ENCODE assay signal across 20 cellular contexts in the genomic region with DNA sequence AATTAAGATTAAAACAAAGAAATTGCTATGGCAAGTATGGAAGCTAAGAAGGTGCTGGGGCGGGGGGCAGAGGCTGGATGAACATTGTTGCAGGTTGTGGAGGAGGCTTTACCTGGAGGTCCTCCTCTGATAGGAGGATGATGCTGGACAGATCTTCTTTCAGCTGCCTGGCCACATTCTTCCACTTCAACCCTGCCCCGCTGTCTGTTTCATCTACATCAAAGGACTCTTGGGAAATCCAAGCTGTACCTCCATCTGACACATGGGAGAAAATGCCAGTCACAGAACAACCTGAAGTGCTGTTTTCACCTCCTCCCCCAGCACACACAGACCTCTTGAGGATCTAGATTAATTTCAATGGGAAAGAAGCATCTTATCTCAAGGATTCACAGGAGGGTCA. TPM values are rescaled to one million over a fixed set of nuclear protein-coding genes. Genes with fewer than 3 reads are reported as not detected.
DNase-seq lines count a peak whose midpoint lies in the region; ATAC-seq and TF ChIP-seq lines count a peak whose summit lies in the region.
"Had no signal": no experiment of that assay in that cellular context is flagged by ENCODE, and none has a peak within 500 bp of the region (broad histone marks: within the 10 kb centered on the region; RNA-seq: fewer than 3 reads in every experiment).

No MANE protein-coding gene starts in this region.

- WGBS in right lobe of liver (ENCODE audit: insufficient coverage, low coverage, low lambda C conversion rate, missing lambda C conversion rate) = 100% methylated on average over 1 of the region's 2 CpGs

- H3K4me1 ChIP-seq in right lobe of liver = peaks cover 0 to 16% (median 0%) of the 10 kb centered on the region in 4 donors
- H3K4me1 ChIP-seq: HAP-1 had no signal

- peaks cover 0 to 59% (median 18%) of the 10 kb centered on the region in 4 donors for H3K36me3 ChIP-seq in right lobe of liver

- no peak overlapping the region for H3K27ac ChIP-seq in right lobe of liver
- H3K27ac ChIP-seq: 22Rv1, BLaER1, C4-2B had no signal

- no peak for DNase-seq in activated T-cell treated with anti-CD3 and anti-CD28 coated beads, Interleukin-2, amount 50 U/mL, for 24 hours
- no peak for DNase-seq in activated T-cell treated with anti-CD3 and anti-CD28 coated beads, Interleukin-2, amount 50 U/mL, for 1 hour
- no peak for DNase-seq in nephron progenitor cell
- DNase-seq in type B pancreatic cell (ENCODE audit: extremely low spot score, unreplicated experiment) = no peak
- DNase-seq in right lobe of liver = no peak
- no peak for DNase-seq in activated CD4-positive, alpha-beta T cell treated with anti-CD3 and anti-CD28 coated beads for 4 hours
- DNase-seq: CD4-positive, CD25-positive, alpha-beta regulatory T cell; CD8-positive, alpha-beta T cell; DMS 273 treated with DMSO at 0.1 percent for 48 hours; DMS79; EL; GDM1; HFFc6 had no signal

- no peaks in the 10 kb centered on the region for H3K27me3 ChIP-seq in right lobe of liver
- H3K27me3 ChIP-seq: BLaER1 had no signal

- no peaks in the 10 kb centered on the region for H3K9me3 Mint-ChIP-seq in activated T-cell treated with anti-CD3 and anti-CD28 coated beads, Interleukin-2, amount 50 U/mL, for 24 hours
- H3K9me3 Mint-ChIP-seq in nephron progenitor cell = no peaks in the 10 kb centered on the region
- no peaks in the 10 kb centered on the region for H3K9me3 Mint-ChIP-seq in type B pancreatic cell
- H3K9me3 Mint-ChIP-seq: CD4-positive, CD25-positive, alpha-beta regulatory T cell; CD8-positive, alpha-beta T cell; GM23338; HFFc6 had no signal

- intact Hi-C loops in right lobe of liver (cut with DNase I) = no loop called here

- ATAC-seq in right lobe of liver = no peak
- ATAC-seq: CD8-positive, alpha-beta T cell; GM12878; GM23338 had no signal

- H3K27ac Mint-ChIP-seq in activated T-cell treated with anti-CD3 and anti-CD28 coated beads, Interleukin-2, amount 50 U/mL, for 24 hours = peak overlapping the region; percentile 71
- H3K27ac Mint-ChIP-seq in nephron progenitor cell = peak overlapping the region; percentile 27
- H3K27ac Mint-ChIP-seq in type B pancreatic cell = peak overlapping the region; percentile 57
- H3K27ac Mint-ChIP-seq: B cell; CD4-positive, CD25-positive, alpha-beta regulatory T cell; CD8-positive, alpha-beta T cell; GM23338; HFFc6 had no signal

- H3K9me3 ChIP-seq in right lobe of liver = no peaks in the 10 kb centered on the region
- H3K9me3 ChIP-seq: BLaER1, HAP-1 had no signal

- no peak overlapping the region for H3K4me3 Mint-ChIP-seq in activated T-cell treated with anti-CD3 and anti-CD28 coated beads, Interleukin-2, amount 50 U/mL, for 24 hours
- no peak overlapping the region for H3K4me3 Mint-ChIP-seq in nephron progenitor cell
- no peak overlapping the region for H3K4me3 Mint-ChIP-seq in type B pancreatic cell
- H3K4me3 Mint-ChIP-seq: B cell; CD8-positive, alpha-beta T cell; GM23338; HFFc6 had no signal

- H3K36me3 Mint-ChIP-seq in activated T-cell treated with anti-CD3 and anti-CD28 coated beads, Interleukin-2, amount 50 U/mL, for 24 hours (ENCODE audit: low read depth) = peaks cover 83% of the 10 kb centered on the region
- H3K36me3 Mint-ChIP-seq in nephron progenitor cell (ENCODE audit: low read depth) (peaks cover 44% of the 10 kb centered on the region), type B pancreatic cell (peaks cover 3% of the 10 kb centered on the region)

- TF ChIP-seq POLR2A in right lobe of liver (IDR thresholded peaks at IDR 0.05) = no peak

- peaks cover 10% of the 10 kb centered on the region for H3K4me1 Mint-ChIP-seq in activated T-cell treated with anti-CD3 and anti-CD28 coated beads, Interleukin-2, amount 50 U/mL, for 24 hours (ENCODE audit: low read depth)
- H3K4me1 Mint-ChIP-seq in nephron progenitor cell (peaks cover 5% of the 10 kb centered on the region), type B pancreatic cell (ENCODE audit: unreplicated experiment) (no peaks in the 10 kb centered on the region)

- H3K27me3 Mint-ChIP-seq in activated T-cell treated with anti-CD3 and anti-CD28 coated beads, Interleukin-2, amount 50 U/mL, for 24 hours = no peaks in the 10 kb centered on the region
- H3K27me3 Mint-ChIP-seq in nephron progenitor cell (ENCODE audit: low read depth, poor library complexity) (no peaks in the 10 kb centered on the region), type B pancreatic cell (no peaks in the 10 kb centered on the region)
- H3K27me3 Mint-ChIP-seq: B cell; CD4-positive, CD25-positive, alpha-beta regulatory T cell had no signal

- no peak for TF ChIP-seq CTCF in nephron progenitor cell (IDR thresholded peaks at IDR 0.05)
- TF ChIP-seq CTCF in type B pancreatic cell (conservative IDR thresholded peaks at IDR 0.05) = no peak
- TF ChIP-seq CTCF in right lobe of liver (IDR thresholded peaks at IDR 0.05) = no peak

- no peak overlapping the region for H3K4me3 ChIP-seq in right lobe of liver
- H3K4me3 ChIP-seq: BLaER1, GM12878, GM23338, HAP-1 had no signal

RNA-seq across cellular contexts. Expression of a gene that starts 5.3 kb away (rescaled TPM):
- total RNA-seq in type B pancreatic cell (ENCODE audit: low replicate concordance) (41.6 and 52.8 TPM in 2 replicates), right lobe of liver (10 to 100 TPM; 14.1 to 24.8 (median 16.9) TPM)

RNA-seq across cellular contexts. Expression of a gene that starts 7.7 kb away (rescaled TPM):
- total RNA-seq in type B pancreatic cell (ENCODE audit: low replicate concordance) (22.5 and 25.3 TPM in 2 replicates), right lobe of liver (10 to 100 TPM; 10.5 to 26.5 (median 16.5) TPM)

RNA-seq across cellular contexts. Expression of a gene that starts 17.2 kb away (rescaled TPM):
- total RNA-seq in type B pancreatic cell (ENCODE audit: low replicate concordance) = not detected in 2 replicates
- total RNA-seq in right lobe of liver = under 1 TPM in 1 of 6 experiments, not detected in 5; 0.17 TPM
- total RNA-seq: CD4-positive, CD25-positive, alpha-beta regulatory T cell; GM23338 had no signal

RNA-seq across cellular contexts. Expression of a gene that starts 36.8 kb away (rescaled TPM):
- total RNA-seq in type B pancreatic cell (ENCODE audit: low replicate concordance) (17.8 and 24.7 TPM in 2 replicates), right lobe of liver (1 to 10 TPM; 1.8 to 9.3 (median 5.7) TPM)
